In genomic region chr14:98961191-98961590, GRCh38 we compare ENCODE assay signal across 22 cellular contexts.
"Had no signal": no experiment of that assay in that cellular context is flagged by ENCODE, and none has a peak within 500 bp of the region (broad histone marks: within the 10 kb centered on the region; RNA-seq: fewer than 3 reads in every experiment).

No MANE protein-coding gene starts in this region.

- H3K27me3 ChIP-seq: colonic mucosa, spleen, tibial nerve, upper lobe of right lung, vagina had no signal

- DNase-seq: colonic mucosa; effector CD8-positive, alpha-beta T cell; esophagus squamous epithelium; foreskin melanocyte; glutamatergic neuron; hypothalamus; immature natural killer cell; natural killer cell; right cardiac atrium; spleen; stimulated activated CD4-positive, alpha-beta T cell treated with anti-CD3 and anti-CD28 coated beads, Interleukin-4, amount 100 ng/mL, for 4 hours; stimulated activated naive B cell treated with anti-CD40 and anti-IgM and Interleukin-4, amounts not matched to agents 10 μg/mL and 1 μg/mL and 100 μg/mL, for 72 hours; upper lobe of right lung had no signal

- H3K27me3 Mint-ChIP-seq: memory B cell; stimulated activated naive CD8-positive, alpha-beta T cell treated with anti-CD3 and anti-CD28 coated beads, Interleukin-15, Interleukin-2, amounts not matched to agents 100 ng/mL and 50 ng/mL, for 24 hours had no signal

- H3K27ac Mint-ChIP-seq: dendritic cell treated with granulocyte-macrophage colony-stimulating factor and Interleukin-4, amounts not matched to agents 40 ng/mL and 50 ng/mL, for 4 days; memory B cell; natural killer cell; stimulated activated naive B cell treated with anti-CD40 and anti-IgM and Interleukin-4, amounts not matched to agents 10 μg/mL and 1 μg/mL and 100 μg/mL, for 72 hours; stimulated activated naive CD8-positive, alpha-beta T cell treated with anti-CD3 and anti-CD28 coated beads, Interleukin-15, Interleukin-2, amounts not matched to agents 100 ng/mL and 50 ng/mL, for 24 hours had no signal

- H3K4me1 ChIP-seq: colonic mucosa, prostate gland, upper lobe of right lung had no signal

- H3K36me3 Mint-ChIP-seq: immature natural killer cell, memory B cell, natural killer cell had no signal

- H3K9me3 ChIP-seq: colonic mucosa, esophagus squamous epithelium, prostate gland, spleen, thoracic aorta, tibial nerve, upper lobe of right lung, vagina had no signal

- H3K4me3 ChIP-seq: colonic mucosa, esophagus squamous epithelium, lung, prostate gland, skin epidermis, spleen, thoracic aorta, tibial nerve, upper lobe of right lung, vagina had no signal

- H3K36me3 ChIP-seq: colonic mucosa, esophagus squamous epithelium, prostate gland, spleen, thoracic aorta, tibial nerve, upper lobe of right lung, vagina had no signal

- H3K9me3 Mint-ChIP-seq: immature natural killer cell; natural killer cell; stimulated activated naive CD8-positive, alpha-beta T cell treated with anti-CD3 and anti-CD28 coated beads, Interleukin-15, Interleukin-2, amounts not matched to agents 100 ng/mL and 50 ng/mL, for 24 hours had no signal

- H3K27ac ChIP-seq: colonic mucosa, esophagus squamous epithelium, prostate gland, spleen, thoracic aorta, tibial nerve, upper lobe of right lung, vagina had no signal

- H3K4me1 Mint-ChIP-seq: memory B cell; stimulated activated naive B cell treated with anti-CD40 and anti-IgM and Interleukin-4, amounts not matched to agents 10 μg/mL and 1 μg/mL and 100 μg/mL, for 72 hours had no signal

- H3K4me3 Mint-ChIP-seq: dendritic cell treated with granulocyte-macrophage colony-stimulating factor and Interleukin-4, amounts not matched to agents 40 ng/mL and 50 ng/mL, for 4 days; immature natural killer cell; memory B cell; natural killer cell; stimulated activated naive B cell treated with anti-CD40 and anti-IgM and Interleukin-4, amounts not matched to agents 10 μg/mL and 1 μg/mL and 100 μg/mL, for 72 hours; stimulated activated naive CD8-positive, alpha-beta T cell treated with anti-CD3 and anti-CD28 coated beads, Interleukin-15, Interleukin-2, amounts not matched to agents 100 ng/mL and 50 ng/mL, for 24 hours had no signal
